In the genomic region with DNA sequence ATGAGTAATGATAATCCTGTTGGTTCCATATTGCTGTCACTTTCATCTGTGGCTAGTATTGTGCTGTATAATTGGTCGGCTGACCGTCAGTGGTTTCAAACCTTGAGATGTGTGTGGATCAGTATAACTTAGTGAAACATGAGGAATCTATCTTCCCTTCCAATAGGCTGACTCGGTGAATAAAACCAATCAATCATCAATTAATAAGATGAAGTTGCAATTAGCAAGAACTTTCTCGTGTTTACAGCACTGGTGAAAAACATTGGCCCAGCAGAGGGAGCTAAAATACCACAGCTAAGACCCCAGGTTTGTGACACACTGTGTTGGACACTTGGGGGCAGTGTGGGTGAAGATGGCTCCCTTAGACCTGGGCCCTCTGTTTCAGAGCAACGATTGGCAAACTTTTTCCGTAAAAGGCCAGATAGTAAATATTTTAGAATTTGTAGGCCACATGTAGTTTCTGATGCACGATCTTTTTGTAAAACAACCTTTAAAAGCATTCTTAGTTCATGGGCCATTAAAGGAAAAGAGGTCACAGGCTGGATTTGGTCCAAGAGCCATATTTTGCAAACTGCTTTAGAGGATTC, we compare ENCODE assay signal across 8 cellular contexts. TPM values are rescaled to one million over a fixed set of nuclear protein-coding genes. Genes with fewer than 3 reads are reported as not detected.
DNase-seq lines count a peak whose midpoint lies in the region; ATAC-seq and TF ChIP-seq lines count a peak whose summit lies in the region.

No MANE protein-coding gene starts in this region.

- no peaks in the 10 kb centered on the region for H3K36me3 ChIP-seq in heart right ventricle

- H3K4me1 Mint-ChIP-seq in activated naive CD8-positive, alpha-beta T cell treated with anti-CD3 and anti-CD28 coated beads, Interleukin-2, amount 10 ng/mL, durations not matched to agents 7 days and 5 days, result peaks cover 9% of the 10 kb centered on the region

- peaks cover 0 to 10% (median 0%) of the 10 kb centered on the region in 9 donors for H3K4me1 ChIP-seq in heart right ventricle

- 4% methylated on average over 7 of the region's 7 CpGs for WGBS in heart right ventricle, 2 donors

- POLR2A ChIA-PET in activated naive CD8-positive, alpha-beta T cell treated with anti-CD3 and anti-CD28 coated beads, Interleukin-2, amount 10 ng/mL, durations not matched to agents 7 days and 5 days (lab: Charles Lee), result no interaction called here

- H3K4me3 ChIP-seq in heart right ventricle, result peak overlapping the region in 2 of 10 donors; percentile 20 to 24

- TF ChIP-seq CTCF in GM12874 (IDR thresholded peaks at IDR 0.05; ENCODE audit: insufficient read depth, low read depth, low read length) (peak; percentile 85), heart right ventricle (IDR thresholded peaks at IDR 0.05) (peak; percentile 81 to 100 (median 96))

- ATAC-seq in HG02642 (IDR thresholded peaks at IDR 0.05; ENCODE audit: poor library complexity, unreplicated experiment), result peak; percentile 97
- peak; percentile 98 for ATAC-seq in activated naive CD8-positive, alpha-beta T cell treated with anti-CD3 and anti-CD28 coated beads, Interleukin-2, amount 10 ng/mL, durations not matched to agents 7 days and 5 days (ENCODE audit: low read depth)
- ATAC-seq in heart right ventricle, result peak; percentile 86 to 97 (median 95)

- DNase-seq in NCI-H1105 treated with DMSO at 0.1 percent for 48 hours (lab: John Stamatoyannopoulos, UW), result peak; percentile 73
- DNase-seq in SKM-1 treated with dmso at 0.1 percent for 144 hours (lab: John Stamatoyannopoulos, UW; ENCODE audit: unreplicated experiment), result peak; percentile 78
- DNase-seq in activated naive CD8-positive, alpha-beta T cell treated with anti-CD3 and anti-CD28 coated beads, Interleukin-2, amount 10 ng/mL, durations not matched to agents 7 days and 5 days, result peak; percentile 58
- DNase-seq in heart right ventricle, result peak; percentile 45 to 87
- DNase-seq in retina, result peak; percentile 80
- no peak for DNase-seq in cortex of kidney (lab: John Stamatoyannopoulos, UW)

- no peaks in the 10 kb centered on the region for H3K9me3 Mint-ChIP-seq in activated naive CD8-positive, alpha-beta T cell treated with anti-CD3 and anti-CD28 coated beads, Interleukin-2, amount 10 ng/mL, durations not matched to agents 7 days and 5 days

- H3K27me3 Mint-ChIP-seq in activated naive CD8-positive, alpha-beta T cell treated with anti-CD3 and anti-CD28 coated beads, Interleukin-2, amount 10 ng/mL, durations not matched to agents 7 days and 5 days, result peaks cover 8% of the 10 kb centered on the region

- intact Hi-C loops in heart right ventricle (cut with DNase I), result loop anchor here (1.0 to 10.0 kb wide), 17 partner anchors 41 to 366 kb away; a partner anchor contains a TSS

- H3K4me3 Mint-ChIP-seq in activated naive CD8-positive, alpha-beta T cell treated with anti-CD3 and anti-CD28 coated beads, Interleukin-2, amount 10 ng/mL, durations not matched to agents 7 days and 5 days, result no peak overlapping the region

- H3K36me3 Mint-ChIP-seq in activated naive CD8-positive, alpha-beta T cell treated with anti-CD3 and anti-CD28 coated beads, Interleukin-2, amount 10 ng/mL, durations not matched to agents 7 days and 5 days, result no peaks in the 10 kb centered on the region

- H3K27me3 ChIP-seq in heart right ventricle, result peaks cover 0 to 18% (median 5%) of the 10 kb centered on the region in 7 donors

- H3K9me3 ChIP-seq in heart right ventricle, result no peaks in the 10 kb centered on the region

- H3K27ac Mint-ChIP-seq in activated naive CD8-positive, alpha-beta T cell treated with anti-CD3 and anti-CD28 coated beads, Interleukin-2, amount 10 ng/mL, durations not matched to agents 7 days and 5 days, result no peak overlapping the region

- no peak overlapping the region for H3K27ac ChIP-seq in heart right ventricle

RNA-seq across cellular contexts. Expression of a gene that starts 47.8 kb away (rescaled TPM):
- not detected for total RNA-seq in activated naive CD8-positive, alpha-beta T cell treated with anti-CD3 and anti-CD28 coated beads, Interleukin-2, amount 10 ng/mL, durations not matched to agents 7 days and 5 days
- not detected for total RNA-seq in heart right ventricle
- not detected for polyA plus RNA-seq in heart right ventricle
